ENCODE assay signal across 23 cellular contexts in the genomic region with DNA sequence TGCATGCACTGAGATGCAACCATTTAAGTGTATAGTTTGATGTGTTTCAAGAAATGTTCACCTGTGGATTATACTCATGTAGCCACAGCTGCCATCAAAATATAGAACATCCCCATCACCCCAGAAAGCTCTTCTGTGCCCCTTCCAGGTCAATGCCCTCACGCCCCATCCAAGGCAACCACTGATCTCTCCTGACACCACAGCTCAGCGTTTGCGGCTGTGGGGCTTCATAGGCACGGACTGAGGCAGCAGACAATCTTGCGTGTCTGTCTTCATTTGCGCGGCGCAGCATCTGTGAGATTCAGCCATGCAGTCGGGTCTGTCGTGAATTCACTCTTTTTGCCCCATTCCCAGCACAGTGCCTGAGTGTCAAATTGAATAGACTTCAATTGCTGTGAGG.
"Had no signal": no experiment of that assay in that cellular context is flagged by ENCODE, and none has a peak within 500 bp of the region (broad histone marks: within the 10 kb centered on the region; RNA-seq: fewer than 3 reads in every experiment).

No MANE protein-coding gene starts in this region.

- H3K36me3 Mint-ChIP-seq: activated naive CD8-positive, alpha-beta T cell treated with anti-CD3 and anti-CD28 coated beads, Interleukin-2, amount 10 ng/mL, durations not matched to agents 7 days and 5 days had no signal

- H3K4me3 Mint-ChIP-seq: activated B cell treated with CpG ODN at 0.5 μM for 24 hours; activated CD4-positive, alpha-beta memory T cell treated with anti-CD3 and anti-CD28 coated beads, Interleukin-2, amount 10 ng/mL, durations not matched to agents 7 days and 5 days; activated CD4-positive, alpha-beta T cell treated with anti-CD3 and anti-CD28 coated beads, Interleukin-2, amount 10 ng/mL, durations not matched to agents 7 days and 5 days; activated naive CD8-positive, alpha-beta T cell treated with anti-CD3 and anti-CD28 coated beads, Interleukin-2, amount 10 ng/mL, durations not matched to agents 7 days and 5 days had no signal

- H3K27me3 ChIP-seq: adrenal gland, Peyer's patch had no signal

- H3K4me1 Mint-ChIP-seq: activated B cell treated with CpG ODN at 0.5 μM for 24 hours; activated CD4-positive, alpha-beta memory T cell treated with anti-CD3 and anti-CD28 coated beads, Interleukin-2, amount 10 ng/mL, durations not matched to agents 7 days and 5 days; activated CD4-positive, alpha-beta T cell treated with anti-CD3 and anti-CD28 coated beads, Interleukin-2, amount 10 ng/mL, durations not matched to agents 7 days and 5 days; activated naive CD8-positive, alpha-beta T cell treated with anti-CD3 and anti-CD28 coated beads, Interleukin-2, amount 10 ng/mL, durations not matched to agents 7 days and 5 days had no signal

- H3K9ac ChIP-seq: SK-N-SH had no signal

- H3K9me3 ChIP-seq: SJCRH30, SK-N-SH had no signal

- H3K4me1 ChIP-seq: adrenal gland, Peyer's patch, SJCRH30 had no signal

- H3K27ac Mint-ChIP-seq: activated B cell treated with CpG ODN at 0.5 μM for 24 hours; activated CD4-positive, alpha-beta memory T cell treated with anti-CD3 and anti-CD28 coated beads, Interleukin-2, amount 10 ng/mL, durations not matched to agents 7 days and 5 days; activated CD4-positive, alpha-beta T cell treated with anti-CD3 and anti-CD28 coated beads, Interleukin-2, amount 10 ng/mL, durations not matched to agents 7 days and 5 days; activated naive CD8-positive, alpha-beta T cell treated with anti-CD3 and anti-CD28 coated beads, Interleukin-2, amount 10 ng/mL, durations not matched to agents 7 days and 5 days had no signal

- H3K27me3 Mint-ChIP-seq: activated B cell treated with CpG ODN at 0.5 μM for 24 hours had no signal

- H3K4me3 ChIP-seq: adrenal gland, Peyer's patch, SJCRH30 had no signal

- H3K27ac ChIP-seq: adrenal gland, Peyer's patch, RWPE1, SJCRH30 had no signal

- H3K9me3 Mint-ChIP-seq: activated CD4-positive, alpha-beta memory T cell treated with anti-CD3 and anti-CD28 coated beads, Interleukin-2, amount 10 ng/mL, durations not matched to agents 7 days and 5 days; activated naive CD8-positive, alpha-beta T cell treated with anti-CD3 and anti-CD28 coated beads, Interleukin-2, amount 10 ng/mL, durations not matched to agents 7 days and 5 days had no signal

- H3K36me3 ChIP-seq: adrenal gland, Peyer's patch, SJCRH30 had no signal

- DNase-seq: activated B cell treated with CpG ODN at 0.5 μM for 24 hours; activated CD4-positive, alpha-beta memory T cell treated with anti-CD3 and anti-CD28 coated beads, Interleukin-2, amount 10 ng/mL, durations not matched to agents 7 days and 5 days; activated CD4-positive, alpha-beta T cell treated with anti-CD3 and anti-CD28 coated beads for 1 hour; activated CD4-positive, alpha-beta T cell treated with anti-CD3 and anti-CD28 coated beads, Interleukin-2, amount 10 ng/mL, durations not matched to agents 7 days and 5 days; activated naive CD4-positive, alpha-beta T cell treated with anti-CD3 and anti-CD28 coated beads, Interleukin-2, amount 50 U/mL, for 16 hours; activated naive CD8-positive, alpha-beta T cell treated with anti-CD3 and anti-CD28 coated beads, Interleukin-2, amount 10 ng/mL, durations not matched to agents 7 days and 5 days; activated T-cell treated with anti-CD3 and anti-CD28 coated beads, Interleukin-2, amount 50 U/mL, for 1 hour; adrenal gland; anterior cingulate cortex; Kasumi-1; KBM-7; NCI-H1105 treated with DMSO at 0.1 percent for 48 hours; NCI-H146; NCI-H187 treated with DMSO at 0.1 percent for 48 hours; NCI-H2081 treated with DMSO at 0.1 percent for 48 hours; NCI-H446; NCI-H524; Right ventricle myocardium superior; SJCRH30; SK-N-SH; T-helper 1 cell had no signal
